In the genomic region with DNA sequence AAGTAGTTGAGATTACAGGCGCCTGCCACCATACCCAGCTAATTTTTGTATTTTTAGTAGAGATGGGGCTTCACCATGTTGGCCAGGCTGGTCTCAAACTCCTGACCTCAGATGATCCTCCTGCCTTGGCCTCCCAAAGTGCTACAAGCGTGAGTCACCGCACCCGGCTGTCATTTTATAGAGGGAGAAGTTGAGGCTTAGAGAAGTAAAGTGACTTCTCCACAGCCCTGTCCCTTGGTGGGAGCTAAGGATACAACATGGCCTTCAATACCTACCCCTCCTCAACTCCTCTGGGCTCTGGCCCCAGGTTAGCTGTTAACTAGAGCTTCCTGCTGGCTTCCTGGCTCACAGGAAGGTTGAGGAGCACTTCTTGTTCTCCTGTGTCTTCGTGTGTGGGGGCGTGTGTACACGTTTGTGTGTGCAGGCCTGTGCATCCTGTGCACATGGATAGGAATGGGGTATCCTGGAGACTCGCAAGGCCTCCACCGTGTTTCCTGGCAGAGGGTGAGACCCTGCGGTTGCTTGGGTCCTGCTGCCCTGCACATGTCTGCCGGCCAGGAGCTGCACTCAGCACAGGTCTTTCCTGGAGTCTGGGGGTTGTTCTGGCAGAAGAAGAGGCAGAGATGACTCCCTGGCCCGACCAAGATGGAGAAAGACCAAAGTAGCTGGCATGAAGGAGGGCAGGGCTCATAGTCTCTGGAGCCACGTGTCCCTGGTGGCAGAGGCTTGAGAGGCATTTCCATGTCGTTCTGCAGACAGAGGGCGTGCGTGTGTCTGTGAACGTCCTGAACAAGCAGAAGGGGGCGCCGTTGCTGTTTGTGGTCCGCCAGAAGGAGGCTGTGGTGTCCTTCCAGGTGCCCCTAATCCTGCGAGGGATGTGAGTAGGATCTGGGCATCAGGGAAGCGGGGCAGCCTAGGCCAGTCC, we compare ENCODE assay signal across 8 cellular contexts. TPM values are rescaled to one million over a fixed set of nuclear protein-coding genes. Genes with fewer than 3 reads are reported as not detected.
DNase-seq lines count a peak whose midpoint lies in the region; ATAC-seq and TF ChIP-seq lines count a peak whose summit lies in the region.

No MANE protein-coding gene starts in this region.

- DNase-seq in CMK (ENCODE audit: low read depth) = peak; percentile 15
- peak; percentile 68 for DNase-seq in SHP77 treated with DMSO at 0.1 percent for 48 hours (lab: John Stamatoyannopoulos, UW)
- peak; percentile 60 for DNase-seq in activated naive CD8-positive, alpha-beta T cell treated with anti-CD3 and anti-CD28 coated beads for 36 hours
- DNase-seq in left ventricle myocardium superior = peak; percentile 74
- peak; percentile 65 for DNase-seq in prostate gland (ENCODE audit: low spot score)
- no peak for DNase-seq in cerebellar nuclear complex (lab: John Stamatoyannopoulos, UW)

- no peak overlapping the region for H3K4me3 Mint-ChIP-seq in activated naive CD8-positive, alpha-beta T cell treated with anti-CD3 and anti-CD28 coated beads for 36 hours

- H3K9me3 Mint-ChIP-seq in activated naive CD8-positive, alpha-beta T cell treated with anti-CD3 and anti-CD28 coated beads for 36 hours = no peaks in the 10 kb centered on the region

- H3K4me1 Mint-ChIP-seq in activated naive CD8-positive, alpha-beta T cell treated with anti-CD3 and anti-CD28 coated beads for 36 hours = peaks cover 28% of the 10 kb centered on the region

- CTCF ChIA-PET in HEK293 (lab: Yijun Ruan, JAX) = interaction anchor here (0.6 to 7.1 kb wide), 15 partner anchors 9 to 665 kb away, joined by 3 to 71 read pairs (median 4); partner anchors contain the start of genes PAFAH1B2, PCSK7 and TAGLN

- H3K4me1 ChIP-seq in HEK293 (ENCODE audit: control insufficient read depth, insufficient read depth, low read length) (no peaks in the 10 kb centered on the region), prostate gland (replicated peaks) (peaks cover 15% of the 10 kb centered on the region)

- no peaks in the 10 kb centered on the region for H3K9me3 ChIP-seq in HEK293 (ENCODE audit: control insufficient read depth, insufficient read depth, low read depth, low read length)
- H3K9me3 ChIP-seq in prostate gland = no peaks in the 10 kb centered on the region

- no peak overlapping the region for H3K27ac ChIP-seq in HEK293 (ENCODE audit: extremely low read depth, low read depth, low read length)
- H3K27ac ChIP-seq in prostate gland = peak overlapping the region; percentile 98 to 99

- WGBS in prostate gland = 45% methylated on average over 20 of the region's 22 CpGs

- no peaks in the 10 kb centered on the region for H3K36me3 Mint-ChIP-seq in activated naive CD8-positive, alpha-beta T cell treated with anti-CD3 and anti-CD28 coated beads for 36 hours

- H3K36me3 ChIP-seq in HEK293 (ENCODE audit: control insufficient read depth in 2 of 2, insufficient read depth in 1 of 2, low read length in 2 of 2) = peaks cover 0 to 31% of the 10 kb centered on the region in 2 experiments; a peak in 1 of 3 replicates
- no peaks in the 10 kb centered on the region for H3K36me3 ChIP-seq in prostate gland

- no peaks in the 10 kb centered on the region for H3K27me3 Mint-ChIP-seq in activated naive CD8-positive, alpha-beta T cell treated with anti-CD3 and anti-CD28 coated beads for 36 hours

- no peaks in the 10 kb centered on the region for H3K27me3 ChIP-seq in prostate gland (replicated peaks; ENCODE audit: insufficient read depth)

- H3K4me3 ChIP-seq in HEK293 (ENCODE audit: low read depth, low read length) (no peak overlapping the region), prostate gland (peak overlapping the region in 1 of 2 donors; percentile 99)

- H3K27ac Mint-ChIP-seq in activated naive CD8-positive, alpha-beta T cell treated with anti-CD3 and anti-CD28 coated beads for 36 hours = peak overlapping the region; percentile 54

- TF ChIP-seq POLR2A in prostate gland (IDR thresholded peaks at IDR 0.05) = no peak

- peak; percentile 91 for TF ChIP-seq CTCF in HEK293 (tag by site-specific recombination; IDR thresholded peaks at IDR 0.05)
- TF ChIP-seq CTCF in prostate gland (IDR thresholded peaks at IDR 0.05) = peak in 3 of 4 experiments; percentile 65 to 76 (median 67)

- ATAC-seq in left ventricle myocardium superior (peak; percentile 13), GM18858 (IDR thresholded peaks at IDR 0.05; ENCODE audit: unreplicated experiment) (no peak)

- intact Hi-C loops in left ventricle myocardium superior (cut with micrococcal nuclease) (loop anchor here (5.0 kb wide), 1 partner anchor 46 kb away; no protein-coding TSS in a partner anchor), prostate gland (cut with DNase I) (no loop called here)

- POLR2A ChIA-PET in HEK293 (lab: Yijun Ruan, JAX) = interaction anchor here (0.7 to 1.0 kb wide), 3 partner anchors 8 to 41 kb away, joined by 3 to 7 read pairs (median 4); no protein-coding TSS in a partner anchor

TF ChIP-seq in HEK293, 187 proteins besides CTCF, POLR2A, EP300 and RAD21:
- TF ChIP-seq MYNN (tag by site-specific recombination; IDR thresholded peaks at IDR 0.05; ENCODE audit: borderline replicate concordance) (no peak), ZBTB48 (tag by site-specific recombination; IDR thresholded peaks at IDR 0.05) (peak; percentile 46; the same call in 1 of the 2 replicates), ZNF654 (tag by site-specific recombination; IDR thresholded peaks at IDR 0.05; ENCODE audit: low read depth) (peak; percentile 42)
TF ChIP-seq in HEK293: peak in this region for 2.

RNA-seq across cellular contexts. Expression of gene SIDT2, which starts 2.4 kb away (rescaled TPM):
- 1 to 10 TPM; 8.0 to 8.7 TPM for total RNA-seq in activated naive CD8-positive, alpha-beta T cell treated with anti-CD3 and anti-CD28 coated beads for 36 hours
- total RNA-seq in left ventricle myocardium superior = 20.4 TPM
- total RNA-seq in prostate gland = 100 to 1,000 TPM in 1 of 2 donors, 10 to 100 TPM in 1; 69.5 to 144 TPM

RNA-seq across cellular contexts. Expression of gene TAGLN, which starts 18.2 kb away (rescaled TPM):
- 1 to 10 TPM; 2.0 TPM for total RNA-seq in activated naive CD8-positive, alpha-beta T cell treated with anti-CD3 and anti-CD28 coated beads for 36 hours
- 69.5 TPM for total RNA-seq in left ventricle myocardium superior
- total RNA-seq in prostate gland = 1,000 to 10,000 TPM; 2,153 to 2,440 TPM

RNA-seq across cellular contexts. Expression of gene PAFAH1B2, which starts 36.8 kb away (rescaled TPM):
- 10 to 100 TPM; 67.5 to 67.6 TPM for total RNA-seq in activated naive CD8-positive, alpha-beta T cell treated with anti-CD3 and anti-CD28 coated beads for 36 hours
- total RNA-seq in left ventricle myocardium superior (51.4 TPM), prostate gland (100 to 1,000 TPM in 1 of 2 donors, 10 to 100 TPM in 1; 72.5 to 126 TPM)

RNA-seq across cellular contexts. Expression of gene PCSK7, which starts 51.0 kb away (rescaled TPM):
- total RNA-seq in activated naive CD8-positive, alpha-beta T cell treated with anti-CD3 and anti-CD28 coated beads for 36 hours = 10 to 100 TPM; 85.0 to 85.9 TPM
- 21.7 TPM for total RNA-seq in left ventricle myocardium superior
- total RNA-seq in prostate gland = 10 to 100 TPM; 38.5 to 45.7 TPM

RNA-seq across cellular contexts. Expression of gene RNF214, which starts 51.5 kb away (rescaled TPM):
- 10 to 100 TPM; 16.6 to 17.3 TPM for total RNA-seq in activated naive CD8-positive, alpha-beta T cell treated with anti-CD3 and anti-CD28 coated beads for 36 hours
- 25.2 TPM for total RNA-seq in left ventricle myocardium superior
- 10 to 100 TPM in 1 of 2 donors, 1 to 10 TPM in 1; 9.4 to 24.8 TPM for total RNA-seq in prostate gland

Comparison
In these comparisons a context has a peak if more than half of its experiments do, and no peak if none do; other contexts are left out.
1. DNase-seq: peak in CMK (single experiment), SHP77 treated with DMSO at 0.1 percent for 48 hours (single experiment), activated naive CD8-positive, alpha-beta T cell treated with anti-CD3 and anti-CD28 coated beads for 36 hours (single experiment), left ventricle myocardium superior (single experiment) and prostate gland (single experiment); none in cerebellar nuclear complex (0 of 2).
2. RNA of gene TAGLN, which starts 18.2 kb away (total RNA-seq): 2,153 to 2,440 TPM in prostate gland; 69.5 TPM in left ventricle myocardium superior (single experiment) and 2.0 TPM in activated naive CD8-positive, alpha-beta T cell treated with anti-CD3 and anti-CD28 coated beads for 36 hours; every median in the first group is over 10 times any median in the second.